ENCODE assay signal across 18 cellular contexts in the genomic region with DNA sequence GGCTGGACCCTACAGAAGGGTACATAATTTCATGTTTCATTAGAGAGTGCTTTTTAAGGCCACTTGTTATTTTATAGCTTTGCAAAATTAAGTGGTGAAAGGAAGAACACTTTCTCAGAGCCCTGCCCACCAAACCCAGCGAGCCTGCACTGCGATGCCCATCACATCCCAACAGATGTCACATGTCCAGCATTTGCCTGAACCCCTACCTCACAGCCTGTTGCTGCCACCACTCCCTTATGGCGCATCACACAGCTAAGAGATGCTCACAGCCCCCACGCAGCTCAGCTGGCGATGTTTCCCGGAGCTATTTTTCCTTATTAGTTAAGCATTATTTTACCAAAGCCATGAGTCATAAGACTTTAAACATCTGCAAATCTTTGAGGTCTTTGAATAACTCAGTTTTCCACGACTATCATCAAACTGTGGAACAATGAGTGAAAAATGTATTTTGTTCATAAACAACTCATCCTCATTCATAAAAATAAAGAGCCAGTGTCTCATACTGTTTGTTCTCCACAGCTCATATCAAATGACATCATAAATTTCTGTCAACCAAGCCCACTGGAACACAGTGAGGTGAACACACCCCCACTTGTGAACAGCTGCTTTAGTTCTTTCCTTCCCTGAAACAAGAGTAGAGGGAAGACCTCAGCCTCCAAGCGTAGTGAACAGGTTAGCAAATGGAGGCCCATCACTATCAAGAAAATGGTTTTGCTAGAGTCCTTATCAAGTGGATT.
A peak's percentile ranks its signal among the peaks of the same experiment; 100 is the strongest.
DNase-seq lines count a peak whose midpoint lies in the region; ATAC-seq and TF ChIP-seq lines count a peak whose summit lies in the region.
"Had no signal": no experiment of that assay in that cellular context is flagged by ENCODE, and none has a peak within 500 bp of the region (broad histone marks: within the 10 kb centered on the region; RNA-seq: fewer than 3 reads in every experiment).

No MANE protein-coding gene starts in this region.

- H3K4me3 ChIP-seq in spleen = no peak overlapping the region

- H3K27ac ChIP-seq in spleen = no peak overlapping the region
- H3K27ac ChIP-seq: 22Rv1 had no signal

- H3K4me1 ChIP-seq in spleen = peaks cover 0 to 4% (median 0%) of the 10 kb centered on the region in 6 donors
- H3K4me1 ChIP-seq: Caco-2 had no signal

- peaks cover 0 to 12% (median 0%) of the 10 kb centered on the region in 6 donors for H3K36me3 ChIP-seq in spleen

- peaks cover 0 to 16% (median 0%) of the 10 kb centered on the region in 8 donors for H3K9me3 ChIP-seq in spleen
- H3K9me3 ChIP-seq: Caco-2 had no signal

- ATAC-seq in GM18519 (IDR thresholded peaks at IDR 0.05; ENCODE audit: low FRiP score, unreplicated experiment) = no peak

- no peak for TF ChIP-seq POLR2A in spleen (IDR thresholded peaks at IDR 0.05)

- intact Hi-C loops in spleen (cut with DNase I; ENCODE audit: low total_unique reads) = no loop called here

- H3K27me3 ChIP-seq in spleen (replicated peaks in 1 of 7) = no peaks in the 10 kb centered on the region

- DNase-seq in DMS53 (lab: John Stamatoyannopoulos, UW) (peak; percentile 49), DMS53 treated with DMSO at 0.1 percent for 48 hours (lab: John Stamatoyannopoulos, UW; ENCODE audit: unreplicated experiment) (no peak), EH (ENCODE audit: low read depth) (peak; percentile 12), NCI-H69 (lab: John Stamatoyannopoulos, UW) (peak; percentile 16), myocyte (ENCODE audit: low read depth) (peak; percentile 53), H4 (ENCODE audit: low spot score) (no peak), spleen (no peak)
- DNase-seq: Caco-2, H7, HFFc6, KG1, MV-4-11, NCI-H1694 treated with DMSO at 0.1 percent for 48 hours, NCI-H446, NCI-H82, SW 1271 had no signal

- WGBS in spleen, 5 donors = 83 to 93% (median 91%) methylated on average over 8 of the region's 8 CpGs

- no peak for TF ChIP-seq CTCF in spleen (IDR thresholded peaks at IDR 0.05 in 8 of 11, conservative IDR thresholded peaks at IDR 0.05 in 3 of 11)

Comparison
In these comparisons a context has a peak if more than half of its experiments do, and no peak if none do; other contexts are left out.
1. DNase-seq: peak in DMS53 (single experiment), EH (single experiment), NCI-H69 (single experiment) and myocyte (single experiment); none in DMS53 treated with DMSO at 0.1 percent for 48 hours (single experiment), H4 (single experiment) and spleen (single experiment).